ENCODE assay signal across 17 cellular contexts in the genomic region with DNA sequence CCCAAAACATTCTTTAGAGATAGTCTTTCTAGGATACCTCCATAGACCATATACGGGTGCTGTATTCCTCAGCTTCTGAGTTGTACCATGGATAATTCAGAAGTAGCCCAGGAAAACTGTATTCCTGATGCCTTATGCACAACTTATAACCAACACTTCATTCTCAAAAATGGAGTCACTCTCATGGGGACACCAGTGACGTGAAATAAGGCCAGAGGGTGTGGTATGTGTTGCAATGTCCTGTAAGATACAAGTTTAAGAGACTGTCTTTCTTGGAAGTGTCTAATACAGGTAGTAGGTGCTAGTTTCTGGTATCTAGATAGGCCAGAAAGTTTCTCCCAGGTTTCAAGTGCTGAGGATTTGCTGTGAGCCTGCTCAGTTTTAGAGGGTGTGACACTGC.
"Had no signal": no experiment of that assay in that cellular context is flagged by ENCODE, and none has a peak within 500 bp of the region (broad histone marks: within the 10 kb centered on the region; RNA-seq: fewer than 3 reads in every experiment).

No MANE protein-coding gene starts in this region.

- H3K27ac Mint-ChIP-seq: activated CD8-positive, alpha-beta memory T cell treated with anti-CD3 and anti-CD28 coated beads, Interleukin-2, amount 10 ng/mL, durations not matched to agents 7 days and 5 days; mesothelial cell of epicardium had no signal

- H3K27me3 Mint-ChIP-seq: activated CD8-positive, alpha-beta memory T cell treated with anti-CD3 and anti-CD28 coated beads, Interleukin-2, amount 10 ng/mL, durations not matched to agents 7 days and 5 days; brain; natural killer cell treated with Interleukin-12 subunit alpha and Interleukin-12 subunit beta and Interleukin-15 and Interleukin-18, amount 100 ng/mL, for 72 hours; stimulated activated naive B cell treated with anti-CD40 and anti-IgM and Interleukin-4, amounts not matched to agents 10 μg/mL and 1 μg/mL and 100 μg/mL, for 72 hours had no signal

- H3K27me3 ChIP-seq: colonic mucosa, left lung, sigmoid colon, thyroid gland had no signal

- H3K9me3 ChIP-seq: colonic mucosa, left lung, sigmoid colon, thyroid gland had no signal

- ATAC-seq: activated CD8-positive, alpha-beta memory T cell treated with anti-CD3 and anti-CD28 coated beads, Interleukin-2, amount 10 ng/mL, durations not matched to agents 7 days and 5 days; left lung; natural killer cell treated with Interleukin-12 subunit alpha and Interleukin-12 subunit beta and Interleukin-15 and Interleukin-18, amount 100 ng/mL, for 72 hours; stimulated activated naive B cell treated with anti-CD40 and anti-IgM and Interleukin-4, amounts not matched to agents 10 μg/mL and 1 μg/mL and 100 μg/mL, for 72 hours had no signal

- DNase-seq: activated CD8-positive, alpha-beta memory T cell treated with anti-CD3 and anti-CD28 coated beads, Interleukin-2, amount 10 ng/mL, durations not matched to agents 7 days and 5 days; activated effector memory CD4-positive, alpha-beta T cell treated with anti-CD3 and anti-CD28 coated beads, Interleukin-2, amount 50 U/mL, for 16 hours; activated T-cell treated with anti-CD3 and anti-CD28 coated beads, Interleukin-2, amount 50 U/mL, for 1 hour; anterior cingulate cortex; central memory CD4-positive, alpha-beta T cell; colonic mucosa; kidney; left lung; nucleus accumbens; sigmoid colon; stimulated activated CD4-positive, alpha-beta T cell treated with anti-CD3 and anti-CD28 coated beads, Interleukin-4, amount 100 ng/mL, for 24 hours; stimulated activated naive B cell treated with anti-CD40 and anti-IgM and Interleukin-4, amounts not matched to agents 10 μg/mL and 1 μg/mL and 100 μg/mL, for 72 hours; SW 1271; thyroid gland had no signal

- H3K4me1 ChIP-seq: colonic mucosa, left lung, sigmoid colon, thyroid gland had no signal

- H3K9me3 Mint-ChIP-seq: brain; mesothelial cell of epicardium; natural killer cell treated with Interleukin-12 subunit alpha and Interleukin-12 subunit beta and Interleukin-15 and Interleukin-18, amount 100 ng/mL, for 72 hours; stimulated activated naive B cell treated with anti-CD40 and anti-IgM and Interleukin-4, amounts not matched to agents 10 μg/mL and 1 μg/mL and 100 μg/mL, for 72 hours had no signal

- H3K27ac ChIP-seq: colonic mucosa, left lung, sigmoid colon, thyroid gland had no signal

- H3K36me3 ChIP-seq: colonic mucosa had no signal

- H3K4me3 ChIP-seq: colonic mucosa, left lung, sigmoid colon, thyroid gland had no signal

- H3K4me1 Mint-ChIP-seq: brain; mesothelial cell of epicardium; stimulated activated naive B cell treated with anti-CD40 and anti-IgM and Interleukin-4, amounts not matched to agents 10 μg/mL and 1 μg/mL and 100 μg/mL, for 72 hours had no signal

- H3K4me3 Mint-ChIP-seq: activated CD8-positive, alpha-beta memory T cell treated with anti-CD3 and anti-CD28 coated beads, Interleukin-2, amount 10 ng/mL, durations not matched to agents 7 days and 5 days; brain; mesothelial cell of epicardium; natural killer cell treated with Interleukin-12 subunit alpha and Interleukin-12 subunit beta and Interleukin-15 and Interleukin-18, amount 100 ng/mL, for 72 hours; stimulated activated naive B cell treated with anti-CD40 and anti-IgM and Interleukin-4, amounts not matched to agents 10 μg/mL and 1 μg/mL and 100 μg/mL, for 72 hours had no signal
